Comparison of ENCODE assay signal across 9 cellular contexts in the genomic region with DNA sequence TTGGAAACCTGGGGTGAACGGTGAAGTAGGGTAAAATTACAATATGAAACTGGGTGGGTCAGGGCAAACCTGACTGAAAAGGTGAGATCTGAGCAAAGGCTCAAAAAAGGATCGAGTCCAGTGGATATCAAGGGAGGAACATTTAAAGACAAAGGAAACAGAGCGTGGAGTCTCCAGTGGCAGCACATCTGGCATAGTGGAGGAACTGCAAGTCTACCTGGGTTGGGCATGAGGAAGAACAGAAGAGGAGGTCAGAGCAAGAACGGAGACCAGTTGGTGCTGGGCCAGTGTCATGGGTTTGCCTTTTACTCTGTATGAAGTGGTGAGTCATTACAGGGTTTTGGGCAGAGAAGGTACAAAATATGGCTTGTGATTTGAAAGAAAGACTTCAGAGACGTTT.
DNase-seq lines count a peak whose midpoint lies in the region; ATAC-seq and TF ChIP-seq lines count a peak whose summit lies in the region.
"Had no signal": no experiment of that assay in that cellular context is flagged by ENCODE, and none has a peak within 500 bp of the region (broad histone marks: within the 10 kb centered on the region; RNA-seq: fewer than 3 reads in every experiment).

No MANE protein-coding gene starts in this region.

- no peak for TF ChIP-seq CTCF in HFFc6 (IDR thresholded peaks at IDR 0.05)
- TF ChIP-seq CTCF in PC-3 (conservative IDR thresholded peaks at IDR 0.05; ENCODE audit: low read depth, low read length): no peak

- H3K9me3 Mint-ChIP-seq in HFFc6: no peaks in the 10 kb centered on the region

- H3K4me1 Mint-ChIP-seq in HFFc6 (ENCODE audit: low read depth): peaks cover 35% of the 10 kb centered on the region

- H3K4me3 ChIP-seq in PC-3 (ENCODE audit: low read length): peak overlapping the region; percentile 55

- no peaks in the 10 kb centered on the region for H3K9me2 ChIP-seq in PC-3 (replicated peaks; ENCODE audit: low read length)

- H3K79me2 ChIP-seq in PC-3 (ENCODE audit: low read length): no peaks in the 10 kb centered on the region

- CTCF ChIA-PET in PC-3 (lab: Charles Lee): interaction anchor here (1.0 kb wide), 1 partner anchor 54 kb away, joined by 3 read pairs; no protein-coding TSS in a partner anchor

- peaks cover 9% of the 10 kb centered on the region; the same call in 1 of the 2 replicates for H3K36me3 ChIP-seq in PC-3 (ENCODE audit: low read depth, low read length)

- H3F3A ChIP-seq in PC-3 (ENCODE audit: low read length, unreplicated experiment): peaks cover 17% of the 10 kb centered on the region

- ATAC-seq in PC-3 (peak; percentile 18), esophagus mucosa (peak; percentile 68), GM21360 (IDR thresholded peaks at IDR 0.05; ENCODE audit: unreplicated experiment) (no peak)

- peak overlapping the region; percentile 97 for H3K27ac ChIP-seq in PC-3 (ENCODE audit: low read length)

- peaks cover 24% of the 10 kb centered on the region for H3K36me3 Mint-ChIP-seq in HFFc6 (ENCODE audit: low read depth)

- peak overlapping the region; percentile 80 for H3K4me2 ChIP-seq in PC-3 (ENCODE audit: low read length)

- intact Hi-C loops in PC-3 (cut with micrococcal nuclease): no loop called here

- H3K27me3 ChIP-seq in PC-3 (ENCODE audit: low read length): no peaks in the 10 kb centered on the region

- POLR2A ChIA-PET in PC-3 (lab: Charles Lee; ENCODE audit: unreplicated experiment): no interaction called here

- no peak for DNase-seq in HFFc6
- DNase-seq in PC-3: peak; percentile 68
- peak; percentile 71 for DNase-seq in renal cortical epithelial cell (ENCODE audit: low read depth)
- no peak for DNase-seq in NCI-H526 treated with DMSO at 0.1 percent for 48 hours (lab: John Stamatoyannopoulos, UW)
- no peak for DNase-seq in SHP77 treated with DMSO at 0.1 percent for 48 hours (lab: John Stamatoyannopoulos, UW)
- DNase-seq in NCI-H1092 treated with DMSO at 0.1 percent for 48 hours (lab: John Stamatoyannopoulos, UW): no peak
- DNase-seq: effector CD4-positive, alpha-beta T cell had no signal

- peak overlapping the region; percentile 71; the same call in 1 of the 2 replicates for H3K4me3 Mint-ChIP-seq in HFFc6

- H3K9me3 ChIP-seq in PC-3 (ENCODE audit: low read length): no peaks in the 10 kb centered on the region

- H3K27ac Mint-ChIP-seq in HFFc6: peak overlapping the region; percentile 95

- H3K4me1 ChIP-seq in PC-3 (ENCODE audit: insufficient read depth, low read length): peaks cover 39% of the 10 kb centered on the region

- no peaks in the 10 kb centered on the region for H4K20me1 ChIP-seq in PC-3 (ENCODE audit: low read length)

- H2AFZ ChIP-seq in PC-3 (ENCODE audit: low read length): 0 out of 2 replicates have a peak overlapping the region, but pooled peaks have one; percentile 4

- peak overlapping the region; percentile 91 for H3K9ac ChIP-seq in PC-3 (ENCODE audit: low read length)

- peaks cover 8% of the 10 kb centered on the region for H3K27me3 Mint-ChIP-seq in HFFc6 (ENCODE audit: insufficient read depth)

- BruUV-seq in PC-3 (replicated peaks; lab: Mats Ljungman, UMichigan): no TSS peak

Comparison
In these comparisons a context has a peak if more than half of its experiments do, and no peak if none do; other contexts are left out.
1. DNase-seq: peak in PC-3 (single experiment) and renal cortical epithelial cell (single experiment); none in HFFc6 (single experiment), NCI-H526 treated with DMSO at 0.1 percent for 48 hours (single experiment), SHP77 treated with DMSO at 0.1 percent for 48 hours (single experiment) and NCI-H1092 treated with DMSO at 0.1 percent for 48 hours (single experiment).